ENCODE assay signal across 23 cellular contexts in the genomic region with DNA sequence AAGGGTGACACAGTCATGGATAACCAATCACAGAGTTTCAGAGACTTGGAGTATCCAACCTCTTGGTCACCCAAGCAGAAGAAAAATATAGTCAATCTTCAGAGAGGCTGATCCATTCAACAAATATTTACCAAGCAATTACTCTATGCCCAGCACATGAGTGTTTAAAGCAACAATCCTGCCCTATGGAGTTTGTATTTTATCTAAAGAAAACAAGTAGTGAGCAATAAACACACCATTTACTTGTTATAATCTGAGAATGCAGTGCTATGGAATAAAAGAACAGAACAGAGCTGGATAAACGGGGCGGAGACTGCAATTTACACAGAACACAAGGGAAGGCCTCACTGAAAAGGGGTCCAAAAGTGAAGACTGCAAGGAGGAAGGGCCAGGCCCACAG.
DNase-seq lines count a peak whose midpoint lies in the region; ATAC-seq and TF ChIP-seq lines count a peak whose summit lies in the region.
"Had no signal": no experiment of that assay in that cellular context is flagged by ENCODE, and none has a peak within 500 bp of the region (broad histone marks: within the 10 kb centered on the region; RNA-seq: fewer than 3 reads in every experiment).

No MANE protein-coding gene starts in this region.

- DNase-seq in DMS53 treated with DMSO at 0.1 percent for 48 hours (lab: John Stamatoyannopoulos, UW; ENCODE audit: unreplicated experiment) (peak; percentile 40), NCI-H2029 treated with DMSO at 0.1 percent for 48 hours (lab: John Stamatoyannopoulos, UW) (peak; percentile 48), WTC11 (ENCODE audit: low spot score) (no peak), osteoblast (ENCODE audit: insufficient read length, low spot score, missing footprints) (peak; percentile 78)
- no peak for DNase-seq in activated CD8-positive, alpha-beta memory T cell treated with anti-CD3 and anti-CD28 coated beads for 24 hours
- DNase-seq: activated CD4-positive, alpha-beta T cell treated with anti-CD3 and anti-CD28 coated beads for 48 hours; activated CD8-positive, alpha-beta memory T cell treated with anti-CD3 and anti-CD28 coated beads, Interleukin-2, amount 50 U/mL, for 4 hours; activated effector memory CD4-positive, alpha-beta T cell treated with Interleukin-2 at 50 U/mL for 16 hours; colonic mucosa; mesenchymal stem cell; MG63; NCI-H1694 treated with DMSO at 0.1 percent for 48 hours; NCI-H446; spleen; stimulated activated CD4-positive, alpha-beta T cell treated with anti-CD3 and anti-CD28 coated beads, Interleukin-4, amount 100 ng/mL, for 24 hours; SW 1271; upper lobe of right lung had no signal

- no peak overlapping the region for H2AFZ ChIP-seq in osteoblast (ENCODE audit: low read length)

- H3K27me3 Mint-ChIP-seq in WTC11 (ENCODE audit: low read depth) = no peaks in the 10 kb centered on the region

- no peak for TF ChIP-seq CTCF in WTC11 (IDR thresholded peaks at IDR 0.05)
- TF ChIP-seq CTCF in osteoblast (IDR thresholded peaks at IDR 0.05; ENCODE audit: extremely low read depth, low read depth, low read length) = no peak

- H3K4me3 ChIP-seq in osteoblast (ENCODE audit: insufficient read depth, low read length) = no peak overlapping the region
- H3K4me3 ChIP-seq: breast epithelium, colonic mucosa, MG63, spleen, upper lobe of right lung had no signal

- H3K4me2 ChIP-seq in osteoblast (ENCODE audit: insufficient read depth, low read length) = no peak overlapping the region

- no peaks in the 10 kb centered on the region for H3K27me3 ChIP-seq in osteoblast (ENCODE audit: insufficient read depth, low read length)
- H3K27me3 ChIP-seq: breast epithelium, colonic mucosa, MG63, spleen, upper lobe of right lung had no signal

- H3K4me3 Mint-ChIP-seq in WTC11 = no peak overlapping the region
- H3K4me3 Mint-ChIP-seq: IgD-negative memory B cell had no signal

- H3K79me2 ChIP-seq in osteoblast (ENCODE audit: insufficient read depth, low read length) = peaks cover 93% of the 10 kb centered on the region

- H3K27ac Mint-ChIP-seq in WTC11 = peak overlapping the region; percentile 62
- H3K27ac Mint-ChIP-seq: IgD-negative memory B cell had no signal

- peaks cover 3% of the 10 kb centered on the region for H3K4me1 ChIP-seq in osteoblast (ENCODE audit: insufficient read depth, low read length)
- H3K4me1 ChIP-seq: breast epithelium had no signal

- peaks cover 27% of the 10 kb centered on the region for H3K4me1 Mint-ChIP-seq in WTC11

- no peaks in the 10 kb centered on the region; the same call in 1 of the 2 replicates for H3K36me3 Mint-ChIP-seq in WTC11
- H3K36me3 Mint-ChIP-seq: IgD-negative memory B cell had no signal

- H3K27ac ChIP-seq in osteoblast (ENCODE audit: low read depth, low read length) = no peak overlapping the region
- H3K27ac ChIP-seq: breast epithelium, colonic mucosa, upper lobe of right lung had no signal

- POLR2A ChIA-PET in WTC11 (lab: Charles Lee) = interaction anchor here (0.8 kb wide), 1 partner anchor 73 kb away, joined by 3 read pairs; no protein-coding TSS in a partner anchor

- H4K20me1 ChIP-seq in osteoblast (ENCODE audit: insufficient read depth, low read length) = peaks cover 52% of the 10 kb centered on the region

- H3K9me3 ChIP-seq in osteoblast (ENCODE audit: low read depth, low read length) = no peaks in the 10 kb centered on the region
- H3K9me3 ChIP-seq: breast epithelium, colonic mucosa, MG63, spleen, upper lobe of right lung had no signal

- H3K9me3 Mint-ChIP-seq in WTC11 = peaks cover 3% of the 10 kb centered on the region; the same call in 1 of the 2 replicates

- ATAC-seq in WTC11 (no peak), HG02884 (IDR thresholded peaks at IDR 0.05; ENCODE audit: unreplicated experiment) (no peak), GM19463 (IDR thresholded peaks at IDR 0.05; ENCODE audit: unreplicated experiment) (no peak), HG02763 (IDR thresholded peaks at IDR 0.05; ENCODE audit: unreplicated experiment) (no peak)
- ATAC-seq: HCT116, upper lobe of right lung had no signal

- CTCF ChIA-PET in WTC11 (lab: Charles Lee) = interaction anchor here (2.2 kb wide), 1 partner anchor 15 kb away, joined by 6 read pairs; no protein-coding TSS in a partner anchor

- no peaks in the 10 kb centered on the region for H3K36me3 ChIP-seq in osteoblast (ENCODE audit: insufficient read depth, low read length)
- H3K36me3 ChIP-seq: breast epithelium, colonic mucosa, MG63, spleen, upper lobe of right lung had no signal

TF ChIP-seq in WTC11, 78 proteins besides CTCF, POLR2A, EP300 and RAD21:
- TF ChIP-seq, protein P1, sequence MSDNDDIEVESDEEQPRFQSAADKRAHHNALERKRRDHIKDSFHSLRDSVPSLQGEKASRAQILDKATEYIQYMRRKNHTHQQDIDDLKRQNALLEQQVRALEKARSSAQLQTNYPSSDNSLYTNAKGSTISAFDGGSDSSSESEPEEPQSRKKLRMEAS (CRISPR knock-in tag; IDR thresholded peaks at IDR 0.05) = no peak
- TF ChIP-seq NFATC4 (CRISPR knock-in tag; IDR thresholded peaks at IDR 0.05) (no peak), MLX (CRISPR knock-in tag; IDR thresholded peaks at IDR 0.05) (no peak), SP1 (CRISPR knock-in tag; conservative IDR thresholded peaks at IDR 0.05) (no peak), CREB1 (CRISPR knock-in tag; IDR thresholded peaks at IDR 0.05) (no peak), ZNF138 (CRISPR knock-in tag; conservative IDR thresholded peaks at IDR 0.05) (no peak), FOXP1 (CRISPR knock-in tag; IDR thresholded peaks at IDR 0.05; ENCODE audit: borderline replicate concordance) (no peak), NFE2L1 (CRISPR knock-in tag; IDR thresholded peaks at IDR 0.05) (no peak), TP53 (CRISPR knock-in tag; IDR thresholded peaks at IDR 0.05) (no peak), ZNF281 (CRISPR knock-in tag; IDR thresholded peaks at IDR 0.05) (no peak), ETV6 (CRISPR knock-in tag; IDR thresholded peaks at IDR 0.05) (no peak), FOXJ3 (CRISPR knock-in tag; IDR thresholded peaks at IDR 0.05; ENCODE audit: borderline replicate concordance) (no peak), CBFB (CRISPR knock-in tag; IDR thresholded peaks at IDR 0.05; ENCODE audit: low read depth) (no peak)
- TF ChIP-seq, protein P2, sequence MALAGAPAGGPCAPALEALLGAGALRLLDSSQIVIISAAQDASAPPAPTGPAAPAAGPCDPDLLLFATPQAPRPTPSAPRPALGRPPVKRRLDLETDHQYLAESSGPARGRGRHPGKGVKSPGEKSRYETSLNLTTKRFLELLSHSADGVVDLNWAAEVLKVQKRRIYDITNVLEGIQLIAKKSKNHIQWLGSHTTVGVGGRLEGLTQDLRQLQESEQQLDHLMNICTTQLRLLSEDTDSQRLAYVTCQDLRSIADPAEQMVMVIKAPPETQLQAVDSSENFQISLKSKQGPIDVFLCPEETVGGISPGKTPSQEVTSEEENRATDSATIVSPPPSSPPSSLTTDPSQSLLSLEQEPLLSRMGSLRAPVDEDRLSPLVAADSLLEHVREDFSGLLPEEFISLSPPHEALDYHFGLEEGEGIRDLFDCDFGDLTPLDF (CRISPR knock-in tag; IDR thresholded peaks at IDR 0.05) = no peak
TF ChIP-seq in WTC11: peak in this region for 0.

Comparison
In these comparisons a context has a peak if more than half of its experiments do, and no peak if none do; other contexts are left out.
1. DNase-seq: peak in DMS53 treated with DMSO at 0.1 percent for 48 hours (single experiment), NCI-H2029 treated with DMSO at 0.1 percent for 48 hours (single experiment) and osteoblast (single experiment); none in WTC11 (single experiment) and activated CD8-positive, alpha-beta memory T cell treated with anti-CD3 and anti-CD28 coated beads for 24 hours (single experiment).